ENCODE assay signal across 12 cellular contexts in the genomic region with DNA sequence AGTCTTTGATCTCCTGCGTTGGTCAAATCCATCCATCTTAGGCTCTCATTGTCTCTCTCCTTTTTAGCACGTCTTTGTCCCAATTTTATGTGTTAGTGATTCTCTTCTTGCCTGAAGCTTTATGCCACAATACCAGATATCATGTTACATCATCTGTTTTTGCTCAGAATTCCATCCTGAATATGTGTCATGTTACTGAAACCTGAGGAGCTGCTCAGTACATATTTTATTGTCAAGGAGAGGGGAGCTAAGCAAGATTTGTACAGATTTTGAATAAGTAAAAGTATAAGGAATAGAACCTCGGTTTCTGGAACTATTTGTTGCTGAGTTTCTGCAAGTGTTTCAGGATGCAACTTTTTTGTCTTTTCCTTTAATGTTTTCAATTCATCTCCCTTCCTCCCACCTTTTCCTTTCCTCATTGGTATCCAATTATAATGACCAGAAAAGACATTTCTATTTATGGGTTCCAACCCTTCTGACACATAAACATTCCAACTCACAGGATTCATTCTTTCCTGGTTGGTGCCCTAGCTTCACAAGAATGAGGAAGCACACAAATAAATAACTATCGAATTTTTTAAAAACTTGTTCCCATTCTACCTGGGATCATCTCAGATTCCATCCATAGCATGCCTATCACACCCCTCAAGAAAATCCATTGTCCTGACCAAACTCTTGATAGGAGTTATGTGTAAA.
DNase-seq lines count a peak whose midpoint lies in the region; ATAC-seq and TF ChIP-seq lines count a peak whose summit lies in the region.
"Had no signal": no experiment of that assay in that cellular context is flagged by ENCODE, and none has a peak within 500 bp of the region (broad histone marks: within the 10 kb centered on the region; RNA-seq: fewer than 3 reads in every experiment).

No MANE protein-coding gene starts in this region.

- peaks cover 14% of the 10 kb centered on the region for H3K4me1 ChIP-seq in A673 (ENCODE audit: insufficient read depth, low read length, poor library complexity, severe bottlenecking)
- H3K4me1 ChIP-seq in adipocyte (ENCODE audit: control insufficient read depth, insufficient read depth, low read length): peaks cover 33% of the 10 kb centered on the region
- H3K4me1 ChIP-seq: ascending aorta had no signal

- peaks cover 33% of the 10 kb centered on the region for H3K4me1 Mint-ChIP-seq in HFFc6 (ENCODE audit: low read depth)
- H3K4me1 Mint-ChIP-seq: activated CD4-positive, alpha-beta memory T cell treated with anti-CD3 and anti-CD28 coated beads, Interleukin-2, amount 10 ng/mL, durations not matched to agents 7 days and 5 days; stimulated activated memory B cell treated with anti-CD40 and anti-IgM and Interleukin-4, amounts not matched to agents 10 μg/mL and 1 μg/mL and 100 μg/mL, for 72 hours had no signal

- no peak for TF ChIP-seq CTCF in A673 (conservative IDR thresholded peaks at IDR 0.05; ENCODE audit: low read depth, low read length)
- TF ChIP-seq CTCF in HFFc6 (IDR thresholded peaks at IDR 0.05): no peak
- TF ChIP-seq CTCF in GM20000 (IDR thresholded peaks at IDR 0.05; ENCODE audit: extremely low read depth, missing control alignments): no peak

- no peaks in the 10 kb centered on the region for H3K27me3 Mint-ChIP-seq in HFFc6 (ENCODE audit: insufficient read depth)
- H3K27me3 Mint-ChIP-seq: activated CD4-positive, alpha-beta memory T cell treated with anti-CD3 and anti-CD28 coated beads, Interleukin-2, amount 10 ng/mL, durations not matched to agents 7 days and 5 days; stimulated activated memory B cell treated with anti-CD40 and anti-IgM and Interleukin-4, amounts not matched to agents 10 μg/mL and 1 μg/mL and 100 μg/mL, for 72 hours had no signal

- H3K27ac ChIP-seq in A673 (ENCODE audit: low read depth, low read length, poor library complexity, severe bottlenecking): no peak overlapping the region
- H3K27ac ChIP-seq: ascending aorta had no signal

- no peaks in the 10 kb centered on the region for H3K9me3 ChIP-seq in A673 (ENCODE audit: low read depth, low read length, poor library complexity, severe bottlenecking)
- no peaks in the 10 kb centered on the region for H3K9me3 ChIP-seq in adipocyte (ENCODE audit: control insufficient read depth, low read length)

- H3K27me3 ChIP-seq in A673 (replicated peaks; ENCODE audit: insufficient read depth, low read depth, low read length, poor library complexity): no peaks in the 10 kb centered on the region
- no peaks in the 10 kb centered on the region for H3K27me3 ChIP-seq in adipocyte (replicated peaks; ENCODE audit: control insufficient read depth, insufficient read depth, low read length)
- H3K27me3 ChIP-seq: ascending aorta had no signal

- peak; percentile 42 for DNase-seq in A673 (ENCODE audit: low spot score)
- DNase-seq in HFFc6: peak; percentile 85
- DNase-seq in adipocyte (ENCODE audit: low read depth): peak; percentile 90
- DNase-seq in inferior parietal cortex (ENCODE audit: extremely low spot score): peak; percentile 30
- no peak for DNase-seq in GM20000 (ENCODE audit: low spot score)
- DNase-seq in activated gamma-delta T cell (lab: John Stamatoyannopoulos, UW): no peak
- DNase-seq in activated CD8-positive, alpha-beta memory T cell treated with anti-CD3 and anti-CD28 coated beads, Interleukin-2, amount 50 U/mL, for 48 hours: no peak
- DNase-seq: activated CD4-positive, alpha-beta memory T cell treated with anti-CD3 and anti-CD28 coated beads, Interleukin-2, amount 10 ng/mL, durations not matched to agents 7 days and 5 days; OCI-M1 had no signal

- no peak overlapping the region for H3K4me3 ChIP-seq in A673 (ENCODE audit: low read depth, low read length, poor library complexity, severe bottlenecking)
- peak overlapping the region; percentile 58 for H3K4me3 ChIP-seq in adipocyte (ENCODE audit: low read length)
- H3K4me3 ChIP-seq: ascending aorta had no signal

- CTCF ChIA-PET in A673 (lab: Charles Lee): no interaction called here

- POLR2A ChIA-PET in A673 (lab: Charles Lee; ENCODE audit: low non-redundant PET): no interaction called here

- intact Hi-C loops in A673 (cut with micrococcal nuclease; ENCODE audit: unreplicated experiment): loop anchor here (2.0 kb wide), 1 partner anchor 19 kb away; no protein-coding TSS in a partner anchor

- peak overlapping the region; percentile 66 for H3K9ac ChIP-seq in adipocyte (ENCODE audit: low read length)

- peaks cover 10% of the 10 kb centered on the region for H3K36me3 Mint-ChIP-seq in HFFc6 (ENCODE audit: low read depth)
- H3K36me3 Mint-ChIP-seq: stimulated activated memory B cell treated with anti-CD40 and anti-IgM and Interleukin-4, amounts not matched to agents 10 μg/mL and 1 μg/mL and 100 μg/mL, for 72 hours had no signal

- H3K4me3 Mint-ChIP-seq in HFFc6: peak overlapping the region; percentile 68
- H3K4me3 Mint-ChIP-seq: activated CD4-positive, alpha-beta memory T cell treated with anti-CD3 and anti-CD28 coated beads, Interleukin-2, amount 10 ng/mL, durations not matched to agents 7 days and 5 days; stimulated activated memory B cell treated with anti-CD40 and anti-IgM and Interleukin-4, amounts not matched to agents 10 μg/mL and 1 μg/mL and 100 μg/mL, for 72 hours had no signal

- ATAC-seq in GM18909 (IDR thresholded peaks at IDR 0.05; ENCODE audit: poor library complexity, unreplicated experiment): no peak
- ATAC-seq: stimulated activated memory B cell treated with anti-CD40 and anti-IgM and Interleukin-4, amounts not matched to agents 10 μg/mL and 1 μg/mL and 100 μg/mL, for 72 hours had no signal

- no peaks in the 10 kb centered on the region for H3K9me3 Mint-ChIP-seq in HFFc6

- BruUV-seq in A673 (replicated peaks; lab: Mats Ljungman, UMichigan): no TSS peak

- H3K27ac Mint-ChIP-seq in HFFc6: peak overlapping the region; percentile 83
- H3K27ac Mint-ChIP-seq: activated CD4-positive, alpha-beta memory T cell treated with anti-CD3 and anti-CD28 coated beads, Interleukin-2, amount 10 ng/mL, durations not matched to agents 7 days and 5 days; stimulated activated memory B cell treated with anti-CD40 and anti-IgM and Interleukin-4, amounts not matched to agents 10 μg/mL and 1 μg/mL and 100 μg/mL, for 72 hours had no signal

- H3K36me3 ChIP-seq in A673 (ENCODE audit: insufficient read depth, low read length, poor library complexity, severe bottlenecking) (no peaks in the 10 kb centered on the region), adipocyte (ENCODE audit: control insufficient read depth, insufficient read depth, low read length, severe bottlenecking) (no peaks in the 10 kb centered on the region)
- H3K36me3 ChIP-seq: ascending aorta had no signal

Comparison
In these comparisons a context has a peak if more than half of its experiments do, and no peak if none do; other contexts are left out.
1. DNase-seq: peak in A673 (single experiment), HFFc6 (single experiment), adipocyte (single experiment) and inferior parietal cortex (single experiment); none in GM20000 (single experiment), activated gamma-delta T cell (single experiment) and activated CD8-positive, alpha-beta memory T cell treated with anti-CD3 and anti-CD28 coated beads, Interleukin-2, amount 50 U/mL, for 48 hours (single experiment).